ENCODE assay signal across 1 cellular context in the genomic region with DNA sequence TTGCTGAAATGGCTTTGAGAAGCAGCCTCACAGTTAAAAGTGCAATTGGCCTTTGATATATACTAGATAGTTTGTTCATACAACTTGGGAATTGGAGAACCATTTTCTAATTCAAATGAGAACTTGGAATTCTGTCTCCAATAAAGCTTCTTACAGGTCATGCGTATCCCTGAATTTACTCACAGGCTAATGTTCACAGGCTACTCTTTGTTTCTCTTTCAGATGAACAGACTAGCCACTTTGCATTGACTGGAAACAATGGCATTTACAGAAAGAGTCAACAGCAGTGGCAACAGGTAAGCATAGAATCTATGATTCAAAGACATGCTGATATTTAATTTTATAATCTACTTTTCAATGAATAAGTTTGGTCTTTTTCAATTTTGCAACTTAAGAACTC.
TF ChIP-seq lines count a peak whose summit lies in the region.

No MANE protein-coding gene starts in this region.

TF ChIP-seq in H1, 55 proteins besides CTCF, POLR2A, EP300 and RAD21:
- TF ChIP-seq TEAD4 (IDR thresholded peaks at IDR 0.05; ENCODE audit: low read depth, low read length) (no peak), MAFK (IDR thresholded peaks at IDR 0.05; ENCODE audit: low read depth, low read length) (no peak), TAF7 (optimal IDR thresholded peaks at IDR 0.05; ENCODE audit: borderline replicate concordance, low read depth, low read length) (no peak), RNF2 (IDR thresholded peaks at IDR 0.05; ENCODE audit: borderline replicate concordance, low read depth, low read length, missing control alignments, poor library complexity, severe bottlenecking) (no peak), POLR2AphosphoS5 (IDR thresholded peaks at IDR 0.05; ENCODE audit: low read depth, low read length) (no peak)
